In genomic region chr12:27076468-27076867, GRCh38 we compare ENCODE assay signal across 29 cellular contexts. TPM values are rescaled to one million over a fixed set of nuclear protein-coding genes. Genes with fewer than 3 reads are reported as not detected.
DNase-seq lines count a peak whose midpoint lies in the region; ATAC-seq, FAIRE-seq and TF ChIP-seq lines count a peak whose summit lies in the region.
"Had no signal": no experiment of that assay in that cellular context is flagged by ENCODE, and none has a peak within 500 bp of the region (broad histone marks: within the 10 kb centered on the region; RNA-seq: fewer than 3 reads in every experiment).

No MANE protein-coding gene starts in this region.

- TF ChIP-seq CTCF in A549 (IDR thresholded peaks at IDR 0.05) (no peak), VCaP (conservative IDR thresholded peaks at IDR 0.05) (no peak), prostate gland (IDR thresholded peaks at IDR 0.05) (no peak), omental fat pad (IDR thresholded peaks at IDR 0.05) (no peak), WTC11 (IDR thresholded peaks at IDR 0.05) (no peak)

- CTCF ChIA-PET in A549 (lab: Yijun Ruan, JAX) (interaction anchor here (1.4 kb wide), 1 partner anchor 21 kb away, joined by 3 read pairs; no protein-coding TSS in a partner anchor), WTC11 (lab: Charles Lee) (no interaction called here)

- POLR2A ChIA-PET in A549 (lab: Yijun Ruan, JAX) = no interaction called here
- POLR2A ChIA-PET in WTC11 (lab: Charles Lee) = no interaction called here

- TF ChIP-seq POLR2A in A549 (IDR thresholded peaks at IDR 0.05; ENCODE audit: low read length) (no peak), prostate gland (IDR thresholded peaks at IDR 0.05) (no peak)

- DNase-seq in A549 (ENCODE audit: low read depth in 1 of 2, low spot score in 1 of 2) = no peak
- no peak for DNase-seq in prostate gland (ENCODE audit: low spot score)
- no peak for DNase-seq in omental fat pad (ENCODE audit: low spot score)
- no peak for DNase-seq in foreskin melanocyte
- no peak for DNase-seq in WTC11 (ENCODE audit: low spot score)
- DNase-seq: activated CD4-positive, CD25-positive, alpha-beta regulatory T cell; activated CD8-positive, alpha-beta memory T cell treated with anti-CD3 and anti-CD28 coated beads for 24 hours; activated naive CD4-positive, alpha-beta T cell treated with anti-CD3 and anti-CD28 coated beads for 36 hours; activated T-cell treated with anti-CD3 and anti-CD28 coated beads, Interleukin-2, amount 50 U/mL, for 24 hours; C1 segment of cervical spinal cord; Calu3; dorsolateral prefrontal cortex; heart left ventricle; naive thymus-derived CD8-positive, alpha-beta T cell; NCI-H1694 treated with DMSO at 0.1 percent for 48 hours; NCI-H2171 treated with DMSO at 0.1 percent for 48 hours; NCI-H526; ovary; stimulated activated CD4-positive, alpha-beta T cell treated with anti-CD3 and anti-CD28 coated beads, Interleukin-12 subunit alpha, Interleukin-12 subunit beta, amount 100 ng/mL, for 4 hours; T-helper 9 cell had no signal

- H3K4me3 ChIP-seq in A549 (no peak overlapping the region), prostate gland (no peak overlapping the region)
- H3K4me3 ChIP-seq: dorsolateral prefrontal cortex, GM23338, heart left ventricle, ovary, right atrium auricular region had no signal

- no peak for TF ChIP-seq RAD21 in A549 (conservative IDR thresholded peaks at IDR 0.05 in 1 of 2, IDR thresholded peaks at IDR 0.05 in 1 of 2)

- H3K27ac Mint-ChIP-seq in WTC11 = no peak overlapping the region
- H3K27ac Mint-ChIP-seq: activated naive CD4-positive, alpha-beta T cell treated with anti-CD3 and anti-CD28 coated beads for 36 hours; activated T-cell treated with anti-CD3 and anti-CD28 coated beads, Interleukin-2, amount 50 U/mL, for 24 hours; GM23338; naive thymus-derived CD8-positive, alpha-beta T cell had no signal

- peaks cover 15% of the 10 kb centered on the region for H3K9me3 Mint-ChIP-seq in WTC11
- H3K9me3 Mint-ChIP-seq: activated T-cell treated with anti-CD3 and anti-CD28 coated beads, Interleukin-2, amount 50 U/mL, for 24 hours had no signal

- intact Hi-C loops in prostate gland (cut with DNase I) = no loop called here

- H3K27me3 Mint-ChIP-seq in WTC11 (ENCODE audit: low read depth) = no peaks in the 10 kb centered on the region
- H3K27me3 Mint-ChIP-seq: activated T-cell treated with anti-CD3 and anti-CD28 coated beads, Interleukin-2, amount 50 U/mL, for 24 hours; naive thymus-derived CD8-positive, alpha-beta T cell; type B pancreatic cell had no signal

- H3K4me1 ChIP-seq in A549 (no peaks in the 10 kb centered on the region), prostate gland (replicated peaks) (no peaks in the 10 kb centered on the region)
- H3K4me1 ChIP-seq: heart left ventricle, right atrium auricular region had no signal

- no peaks in the 10 kb centered on the region for H3K27me3 ChIP-seq in prostate gland (replicated peaks; ENCODE audit: insufficient read depth)
- H3K27me3 ChIP-seq: dorsolateral prefrontal cortex, heart left ventricle, ovary, right atrium auricular region had no signal

- no peak for TF ChIP-seq EP300 in A549 (IDR thresholded peaks at IDR 0.05)

- H3K4me3 Mint-ChIP-seq in WTC11 = no peak overlapping the region
- H3K4me3 Mint-ChIP-seq: activated naive CD4-positive, alpha-beta T cell treated with anti-CD3 and anti-CD28 coated beads for 36 hours; activated T-cell treated with anti-CD3 and anti-CD28 coated beads, Interleukin-2, amount 50 U/mL, for 24 hours; GM23338; naive thymus-derived CD8-positive, alpha-beta T cell had no signal

- no peaks in the 10 kb centered on the region for H3K36me3 ChIP-seq in prostate gland
- H3K36me3 ChIP-seq: heart left ventricle, ovary, right atrium auricular region had no signal

- ATAC-seq in A549 (no peak), GM19452 (IDR thresholded peaks at IDR 0.05; ENCODE audit: unreplicated experiment) (peak; percentile 72), HG03108 (IDR thresholded peaks at IDR 0.05; ENCODE audit: unreplicated experiment) (peak; percentile 74), omental fat pad (ENCODE audit: low FRiP score) (no peak), WTC11 (no peak)
- ATAC-seq: GM23338; heart left ventricle; naive thymus-derived CD8-positive, alpha-beta T cell had no signal

- no peaks in the 10 kb centered on the region for H3K36me3 Mint-ChIP-seq in WTC11

- H3K9me3 ChIP-seq in A549 = peaks cover 3% of the 10 kb centered on the region; the same call in 1 of the 3 replicates
- no peaks in the 10 kb centered on the region for H3K9me3 ChIP-seq in prostate gland
- H3K9me3 ChIP-seq: ovary, right atrium auricular region had no signal

- H3K27ac ChIP-seq in A549 = no peak overlapping the region
- peak overlapping the region; percentile 74 for H3K27ac ChIP-seq in VCaP
- H3K27ac ChIP-seq in prostate gland = no peak overlapping the region
- H3K27ac ChIP-seq: dorsolateral prefrontal cortex, heart left ventricle, ovary, right atrium auricular region, RWPE1 had no signal

- FAIRE-seq in A549 (lab: Jason Lieb, UNC) = peak; percentile 7
- FAIRE-seq: endothelial cell of umbilical vein had no signal

- H3K4me2 ChIP-seq in A549 = no peak overlapping the region
- H3K4me2 ChIP-seq: GM23338 had no signal

- H3K4me1 Mint-ChIP-seq in WTC11 = no peaks in the 10 kb centered on the region
- H3K4me1 Mint-ChIP-seq: GM23338 had no signal

TF ChIP-seq in A549, 52 proteins besides CTCF, POLR2A, EP300 and RAD21:
- no peak for TF ChIP-seq PBX3 (IDR thresholded peaks at IDR 0.05)
- no peak for TF ChIP-seq CHD2 (IDR thresholded peaks at IDR 0.05; ENCODE audit: low read length, partially characterized antibody)
- TF ChIP-seq ZNF302 (CRISPR knock-in tag; IDR thresholded peaks at IDR 0.05) = no peak
- TF ChIP-seq EHF (CRISPR knock-in tag; IDR thresholded peaks at IDR 0.05) = no peak
- no peak for TF ChIP-seq CBX8 (IDR thresholded peaks at IDR 0.05)

TF ChIP-seq in WTC11, 78 proteins besides CTCF, POLR2A, EP300 and RAD21:
- TF ChIP-seq NR1H2 (CRISPR knock-in tag; IDR thresholded peaks at IDR 0.05) = no peak
- TF ChIP-seq ZNF317 (CRISPR knock-in tag; IDR thresholded peaks at IDR 0.05; ENCODE audit: borderline replicate concordance, low read depth) = no peak
- no peak for TF ChIP-seq MAX (CRISPR knock-in tag; IDR thresholded peaks at IDR 0.05)
- no peak for TF ChIP-seq NFATC4 (CRISPR knock-in tag; IDR thresholded peaks at IDR 0.05)
- no peak for TF ChIP-seq TEAD4 (CRISPR knock-in tag; IDR thresholded peaks at IDR 0.05)
- TF ChIP-seq ATF1 (CRISPR knock-in tag; IDR thresholded peaks at IDR 0.05) = no peak
- TF ChIP-seq CDX4 (CRISPR knock-in tag; IDR thresholded peaks at IDR 0.05; ENCODE audit: borderline replicate concordance) = no peak

RNA-seq across cellular contexts. Expression of gene C12orf71, which starts 5.9 kb away (rescaled TPM):
- polyA plus RNA-seq in A549 (2011; rRNA removed) = not detected in 2 replicates
- polyA plus RNA-seq in A549 (2012; cell fraction: cytosol; rRNA removed) = not detected in 2 replicates
- polyA plus RNA-seq in A549 (2012; cell fraction: nucleus; rRNA removed) = not detected in 2 replicates
- not detected in 3 replicates for polyA plus RNA-seq in A549 (2017; fragmentation: RNase III; extraction: RNeasy Plus Mini Kit Qiagen cat#74134 plus additional on column Dnase treatment)
- polyA minus RNA-seq in A549 (2011; rRNA and poly(A)+ RNA removed) = not detected in 2 replicates
- total RNA-seq in prostate gland = not detected
- not detected for total RNA-seq in omental fat pad
- not detected in 3 replicates for total RNA-seq in WTC11 (2021)
- total RNA-seq: activated naive CD4-positive, alpha-beta T cell treated with anti-CD3 and anti-CD28 coated beads for 36 hours; Calu3; endothelial cell of umbilical vein; GM23338; heart left ventricle; naive thymus-derived CD8-positive, alpha-beta T cell; ovary; right atrium auricular region had no signal
- polyA plus RNA-seq: AG04450; endothelial cell of umbilical vein; GM23338; heart left ventricle; naive thymus-derived CD8-positive, alpha-beta T cell; ovary had no signal

RNA-seq across cellular contexts. Expression of gene MED21, which starts 54.1 kb away (rescaled TPM):
- polyA plus RNA-seq in A549 (2011; rRNA removed) (73.5 and 75.9 TPM in 2 replicates), A549 (2017; fragmentation: RNase III; extraction: RNeasy Plus Mini Kit Qiagen cat#74134 plus additional on column Dnase treatment) (24.0 to 28.3 TPM (median 26.5 TPM) in 3 replicates)
- 14.6 and 16.6 TPM in 2 replicates for polyA plus RNA-seq in A549 (2012; cell fraction: cytosol; rRNA removed)
- polyA plus RNA-seq in A549 (2012; cell fraction: nucleus; rRNA removed) = 4.6 and 7.4 TPM in 2 replicates
- polyA minus RNA-seq in A549 (2011; rRNA and poly(A)+ RNA removed) = 94.0 and 111 TPM in 2 replicates
- total RNA-seq in prostate gland (10 to 100 TPM; 36.2 to 52.0 TPM), omental fat pad (10 to 100 TPM; 30.6 to 37.5 (median 33.4) TPM), WTC11 (2021) (52.8 to 56.8 TPM (median 56.1 TPM) in 3 replicates)

Comparison
In these comparisons a context has a peak if more than half of its experiments do, and no peak if none do; other contexts are left out.
1. ATAC-seq: peak in GM19452 (single experiment) and HG03108 (single experiment); none in A549 (0 of 2), omental fat pad (single experiment) and WTC11 (single experiment).